In genomic region chr1:226788965-226789364, GRCh38 we compare ENCODE assay signal across 1 cellular context.
TF ChIP-seq lines count a peak whose summit lies in the region.

No MANE protein-coding gene starts in this region.

TF ChIP-seq in GM23338, 12 proteins besides CTCF, POLR2A, EP300 and RAD21 (continued from another document):
- no peak for TF ChIP-seq ZNF462 (CRISPR knock-in tag; IDR thresholded peaks at IDR 0.05)
- no peak for TF ChIP-seq CREB1 (CRISPR knock-in tag; IDR thresholded peaks at IDR 0.05; ENCODE audit: low read depth)
- TF ChIP-seq EZH2phosphoT487 (IDR thresholded peaks at IDR 0.05; ENCODE audit: unreplicated experiment): no peak
- TF ChIP-seq ZNF331 (CRISPR knock-in tag; IDR thresholded peaks at IDR 0.05; ENCODE audit: low read depth): no peak
- TF ChIP-seq, protein P1, sequence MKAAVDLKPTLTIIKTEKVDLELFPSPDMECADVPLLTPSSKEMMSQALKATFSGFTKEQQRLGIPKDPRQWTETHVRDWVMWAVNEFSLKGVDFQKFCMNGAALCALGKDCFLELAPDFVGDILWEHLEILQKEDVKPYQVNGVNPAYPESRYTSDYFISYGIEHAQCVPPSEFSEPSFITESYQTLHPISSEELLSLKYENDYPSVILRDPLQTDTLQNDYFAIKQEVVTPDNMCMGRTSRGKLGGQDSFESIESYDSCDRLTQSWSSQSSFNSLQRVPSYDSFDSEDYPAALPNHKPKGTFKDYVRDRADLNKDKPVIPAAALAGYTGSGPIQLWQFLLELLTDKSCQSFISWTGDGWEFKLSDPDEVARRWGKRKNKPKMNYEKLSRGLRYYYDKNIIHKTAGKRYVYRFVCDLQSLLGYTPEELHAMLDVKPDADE (IDR thresholded peaks at IDR 0.05): no peak
- TF ChIP-seq EZH2 (IDR thresholded peaks at IDR 0.05; ENCODE audit: low read depth, unreplicated experiment): no peak
- no peak for TF ChIP-seq NANOG (IDR thresholded peaks at IDR 0.05; ENCODE audit: borderline replicate concordance)
- no peak for TF ChIP-seq POLR2AphosphoS5 (IDR thresholded peaks at IDR 0.05; ENCODE audit: low read depth)
